ENCODE assay signal across 15 cellular contexts in genomic region chr1:31425301-31426081, GRCh38. TPM values are rescaled to one million over a fixed set of nuclear protein-coding genes. Genes with fewer than 3 reads are reported as not detected.
"Had no signal": no experiment of that assay in that cellular context is flagged by ENCODE, and none has a peak within 500 bp of the region (broad histone marks: within the 10 kb centered on the region; RNA-seq: fewer than 3 reads in every experiment).

No MANE protein-coding gene starts in this region.

- DNase-seq: activated CD4-positive, alpha-beta T cell treated with anti-CD3 and anti-CD28 coated beads, Interleukin-2, amount 50 U/mL, for 4 hours; activated naive CD4-positive, alpha-beta T cell treated with anti-CD3 and anti-CD28 coated beads for 36 hours; erythroblast; hypothalamus; sigmoid colon; stimulated activated naive CD8-positive, alpha-beta T cell treated with anti-CD3 and anti-CD28 coated beads, Interleukin-15, amount 100 ng/mL, for 72 hours; T-cell; T-helper 9 cell; testis had no signal

- H3K27me3 ChIP-seq: ascending aorta, neural progenitor cell, pancreas, sigmoid colon, testis had no signal

- H3K36me3 ChIP-seq: ascending aorta, neural progenitor cell, sigmoid colon had no signal

- H3K4me1 ChIP-seq: ascending aorta, pancreas, sigmoid colon, testis had no signal

- H3K4me3 Mint-ChIP-seq: activated naive CD4-positive, alpha-beta T cell treated with anti-CD3 and anti-CD28 coated beads for 36 hours; activated T-helper 17 cell treated with anti-CD3 and anti-CD28 coated beads, Interleukin-2, amount 50 U/mL, for 72 hours; neural progenitor cell; stimulated activated naive CD8-positive, alpha-beta T cell treated with anti-CD3 and anti-CD28 coated beads, Interleukin-15, amount 100 ng/mL, for 72 hours; T-cell had no signal

- H3K4me3 ChIP-seq: ascending aorta, neural progenitor cell, pancreas, sigmoid colon, spleen, testis had no signal

- H2AFZ ChIP-seq: neural progenitor cell had no signal

- H3K36me3 Mint-ChIP-seq: T-cell had no signal

- H3K27ac ChIP-seq: ascending aorta, neural progenitor cell, pancreas, sigmoid colon, spleen, testis had no signal

- ATAC-seq: activated CD4-positive, CD25-positive, alpha-beta regulatory T cell treated with anti-CD3 and anti-CD28 coated beads, Interleukin-2, amount 50 U/mL, for 24 hours; activated T-helper 17 cell treated with anti-CD3 and anti-CD28 coated beads, Interleukin-2, amount 50 U/mL, for 72 hours; pancreas; stimulated activated naive CD8-positive, alpha-beta T cell treated with anti-CD3 and anti-CD28 coated beads, Interleukin-15, amount 100 ng/mL, for 72 hours; T-cell had no signal

- H3K27ac Mint-ChIP-seq: activated naive CD4-positive, alpha-beta T cell treated with anti-CD3 and anti-CD28 coated beads for 36 hours; activated T-helper 17 cell treated with anti-CD3 and anti-CD28 coated beads, Interleukin-2, amount 50 U/mL, for 72 hours; neural progenitor cell; stimulated activated naive CD8-positive, alpha-beta T cell treated with anti-CD3 and anti-CD28 coated beads, Interleukin-15, amount 100 ng/mL, for 72 hours; T-cell had no signal

- H3K4me2 ChIP-seq: neural progenitor cell had no signal

- H3K9me3 Mint-ChIP-seq: activated naive CD4-positive, alpha-beta T cell treated with anti-CD3 and anti-CD28 coated beads for 36 hours; activated T-helper 17 cell treated with anti-CD3 and anti-CD28 coated beads, Interleukin-2, amount 50 U/mL, for 72 hours; neural progenitor cell; stimulated activated naive CD8-positive, alpha-beta T cell treated with anti-CD3 and anti-CD28 coated beads, Interleukin-15, amount 100 ng/mL, for 72 hours; T-cell had no signal

- H3K9me3 ChIP-seq: ascending aorta, pancreas, sigmoid colon, spleen, testis had no signal

- H3K9ac ChIP-seq: neural progenitor cell had no signal

RNA-seq across cellular contexts. Expression of gene FABP3, which starts 52.6 kb away (rescaled TPM):
- total RNA-seq: activated naive CD4-positive, alpha-beta T cell treated with anti-CD3 and anti-CD28 coated beads for 36 hours; activated T-helper 17 cell treated with anti-CD3 and anti-CD28 coated beads, Interleukin-2, amount 50 U/mL, for 72 hours had no signal
